In genomic region chr2:230220347-230220969, GRCh38 we compare ENCODE assay signal across 8 cellular contexts. TPM values are rescaled to one million over a fixed set of nuclear protein-coding genes. Genes with fewer than 3 reads are reported as not detected.
DNase-seq lines count a peak whose midpoint lies in the region; ATAC-seq, FAIRE-seq and TF ChIP-seq lines count a peak whose summit lies in the region.

No MANE protein-coding gene starts in this region.

- peak overlapping the region; percentile 74 for H4K91ac ChIP-seq in trophoblast cell (ENCODE audit: low read depth, low read length)

- peaks cover 43% of the 10 kb centered on the region for H3K4me1 Mint-ChIP-seq in Calu3 (ENCODE audit: low read depth, unreplicated experiment)

- WGBS in trophoblast cell (ENCODE audit: extremely low coverage, insufficient coverage, insufficient read length) = no CpG with 5 or more reads among the region's 1 CpG

- peaks cover 16% of the 10 kb centered on the region for H3K36me3 Mint-ChIP-seq in Calu3 (ENCODE audit: insufficient read depth, unreplicated experiment)

- intact Hi-C loops in Calu3 (cut with micrococcal nuclease; ENCODE audit: unreplicated experiment) = no loop called here
- intact Hi-C loops in Panc1 (cut with micrococcal nuclease; ENCODE audit: unreplicated experiment) = no loop called here

- H3K23ac ChIP-seq in trophoblast cell (ENCODE audit: low read length) = no peak overlapping the region

- ATAC-seq in Panc1 (no peak), HG03175 (IDR thresholded peaks at IDR 0.05; ENCODE audit: unreplicated experiment) (no peak), HG02840 (IDR thresholded peaks at IDR 0.05; ENCODE audit: low FRiP score, unreplicated experiment) (no peak)

- no peak overlapping the region for H3K18ac ChIP-seq in trophoblast cell (ENCODE audit: low read length)

- H3K27me3 Mint-ChIP-seq in Calu3 (ENCODE audit: unreplicated experiment) = no peaks in the 10 kb centered on the region

- H3K27me3 ChIP-seq in Panc1 (ENCODE audit: control insufficient read depth, insufficient read depth, low read length) (no peaks in the 10 kb centered on the region), trophoblast cell (ENCODE audit: insufficient read depth, low read length) (no peaks in the 10 kb centered on the region)

- H2BK5ac ChIP-seq in trophoblast cell (ENCODE audit: low read depth, low read length, poor library complexity) = no peak overlapping the region

- H4K12ac ChIP-seq in trophoblast cell (ENCODE audit: low read depth, low read length) = no peak overlapping the region

- no peak overlapping the region for H3K9ac ChIP-seq in trophoblast cell (ENCODE audit: low read length)

- no peak for FAIRE-seq in urothelium cell line (lab: Jason Lieb, UNC)

- H3K4me2 ChIP-seq in trophoblast cell (ENCODE audit: low read length) = no peak overlapping the region

- H3K27ac ChIP-seq in Panc1 (ENCODE audit: low read length) (peak overlapping the region; percentile 90), epithelial cell of prostate (peak overlapping the region; percentile 46), trophoblast cell (ENCODE audit: low read depth, low read length) (no peak overlapping the region)

- in situ Hi-C loops in Panc1 (cut with HindIII; ENCODE audit: low pct_unique_long_range_greater_than_20kb, low sequenced_read_pairs) = no loop called here

- peak overlapping the region; percentile 95 for H4K8ac ChIP-seq in trophoblast cell (ENCODE audit: low read depth, low read length)

- H3K9me3 Mint-ChIP-seq in Calu3 (ENCODE audit: low read depth, unreplicated experiment) = no peaks in the 10 kb centered on the region

- no peak for DNase-seq in Calu3
- DNase-seq in Panc1 (ENCODE audit: low read depth, low spot score) = no peak
- no peak for DNase-seq in epithelial cell of prostate (ENCODE audit: low read depth, low spot score)
- no peak for DNase-seq in trophoblast cell
- no peak for DNase-seq in urothelium cell line (ENCODE audit: low spot score)
- no peak for DNase-seq in RKO (ENCODE audit: low spot score)

- peak overlapping the region; percentile 62 for H2AFZ ChIP-seq in trophoblast cell (ENCODE audit: insufficient read depth, low read length, poor library complexity)

- H3K4me3 ChIP-seq in Panc1 (ENCODE audit: low read depth in 2 of 2, low read length in 2 of 2) (peak overlapping the region; percentile 84 to 87), trophoblast cell (ENCODE audit: low read depth, low read length) (no peak overlapping the region)

- no peak for TF ChIP-seq CTCF in Calu3 (IDR thresholded peaks at IDR 0.05; ENCODE audit: unreplicated experiment)
- no peak for TF ChIP-seq CTCF in Panc1 (IDR thresholded peaks at IDR 0.05)

- peak overlapping the region; percentile 63 for H2BK120ac ChIP-seq in trophoblast cell (ENCODE audit: insufficient read depth, low read length, poor library complexity)

- H3K14ac ChIP-seq in trophoblast cell (ENCODE audit: low read length) = no peak overlapping the region

- H3K79me2 ChIP-seq in trophoblast cell (ENCODE audit: control insufficient read depth, insufficient read depth, low read length, poor library complexity) = peaks cover 4% of the 10 kb centered on the region

- H3K79me1 ChIP-seq in trophoblast cell (ENCODE audit: low read length) = peaks cover 13% of the 10 kb centered on the region

- H3K4me1 ChIP-seq in Panc1 (ENCODE audit: control insufficient read depth, insufficient read depth, low read length) (no peaks in the 10 kb centered on the region), trophoblast cell (ENCODE audit: control insufficient read depth in 1 of 2, insufficient read depth in 2 of 2, low read length in 2 of 2) (peaks cover 13 to 16% of the 10 kb centered on the region in 2 experiments)

- CTCF ChIA-PET in Calu3 (lab: Charles Lee) = interaction anchor here (1.0 to 1.5 kb wide), 3 partner anchors 9 to 158 kb away, joined by 3 to 6 read pairs (median 4); no protein-coding TSS in a partner anchor
- CTCF ChIA-PET in Panc1 (lab: Charles Lee) = no interaction called here

- H3K36me3 ChIP-seq in Panc1 (ENCODE audit: control insufficient read depth, insufficient read depth, low read length) (no peaks in the 10 kb centered on the region), trophoblast cell (ENCODE audit: control insufficient read depth in 1 of 2, insufficient read depth in 2 of 2, low read length in 2 of 2) (no peaks in the 10 kb centered on the region)

- H2BK12ac ChIP-seq in trophoblast cell (ENCODE audit: low read length) = no peak overlapping the region

- TSS peak; percentile 99 for BruUV-seq in Calu3 (replicated peaks; lab: Mats Ljungman, UMichigan)
- no TSS peak for BruUV-seq in Panc1 (replicated peaks; lab: Mats Ljungman, UMichigan)

- H3K9me3 ChIP-seq in Panc1 (ENCODE audit: control insufficient read depth, insufficient read depth, low read depth, low read length) (no peaks in the 10 kb centered on the region), trophoblast cell (ENCODE audit: insufficient read depth, low read depth, low read length) (no peaks in the 10 kb centered on the region)

- peak overlapping the region; percentile 92 for H3K27ac Mint-ChIP-seq in Calu3 (ENCODE audit: unreplicated experiment)

- H3K4ac ChIP-seq in trophoblast cell (ENCODE audit: low read depth, low read length) = no peak overlapping the region

- POLR2A ChIA-PET in Panc1 (lab: Charles Lee) = no interaction called here

- H3K4me3 Mint-ChIP-seq in Calu3 (ENCODE audit: low read depth, unreplicated experiment) = peak overlapping the region; percentile 92

- H2AK5ac ChIP-seq in trophoblast cell (ENCODE audit: low read length) = no peak overlapping the region

RNA-seq across cellular contexts. Expression of gene SP110, which starts 0.7 kb away (rescaled TPM):
- total RNA-seq in Calu3 (2022) = 56.7 and 107 TPM in 2 replicates
- total RNA-seq in Panc1 (2021; ENCODE audit: unreplicated experiment) = 6.2 TPM
- polyA plus RNA-seq in Panc1 (2012; ENCODE audit: insufficient read length) = 6.6 TPM
- 6.4 and 6.5 TPM in 2 replicates for polyA plus RNA-seq in trophoblast cell (2013)

RNA-seq across cellular contexts. Expression of gene SP140, which starts 5.1 kb away (rescaled TPM):
- total RNA-seq in Calu3 (2022) (10.9 and 13.0 TPM in 2 replicates), Panc1 (2021; ENCODE audit: unreplicated experiment) (1.1 TPM)
- 0.58 TPM for polyA plus RNA-seq in Panc1 (2012; ENCODE audit: insufficient read length)
- polyA plus RNA-seq in trophoblast cell (2013) = 0.35 and 0.41 TPM in 2 replicates
